Comparison of ENCODE assay signal across 18 cellular contexts in the genomic region with DNA sequence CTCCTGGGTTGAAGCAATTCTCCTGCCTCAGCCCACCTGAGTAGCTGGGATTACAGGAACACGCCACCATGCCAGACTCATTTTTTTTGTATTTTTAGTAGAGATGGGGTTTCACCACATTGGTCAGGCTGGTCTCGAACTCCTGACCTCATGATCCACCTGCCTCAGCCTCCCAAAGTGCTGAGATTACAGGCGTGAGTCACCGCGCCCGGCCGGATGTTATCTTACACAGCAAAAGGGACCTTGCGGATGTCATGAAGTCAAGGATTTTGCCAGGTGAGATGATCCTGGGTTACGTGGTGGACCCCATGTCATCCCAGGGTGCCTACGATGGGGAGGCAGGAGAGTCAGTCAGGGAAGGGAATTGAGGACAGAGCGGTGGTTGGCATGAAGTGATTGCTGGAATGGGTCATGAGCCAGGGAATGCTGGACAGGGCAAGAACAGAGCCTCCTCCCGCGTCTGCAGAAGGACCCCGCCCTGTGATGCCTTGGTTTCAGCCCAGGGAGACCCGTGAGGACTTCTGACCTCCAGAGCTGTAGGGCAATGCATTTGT. TPM values are rescaled to one million over a fixed set of nuclear protein-coding genes. Genes with fewer than 3 reads are reported as not detected.
A peak's percentile ranks its signal among the peaks of the same experiment; 100 is the strongest.
DNase-seq lines count a peak whose midpoint lies in the region; ATAC-seq and TF ChIP-seq lines count a peak whose summit lies in the region.
"Had no signal": no experiment of that assay in that cellular context is flagged by ENCODE, and none has a peak within 500 bp of the region (broad histone marks: within the 10 kb centered on the region; RNA-seq: fewer than 3 reads in every experiment).

No MANE protein-coding gene starts in this region.

- no peaks in the 10 kb centered on the region for H3K36me3 ChIP-seq in stomach

- TF ChIP-seq POLR2A in stomach (IDR thresholded peaks at IDR 0.05), result no peak

- H3K9me3 ChIP-seq in T-helper 17 cell (ENCODE audit: control insufficient read depth, low read length, poor library complexity, severe bottlenecking) (no peaks in the 10 kb centered on the region), stomach (no peaks in the 10 kb centered on the region)
- H3K9me3 ChIP-seq: A549, Caco-2 had no signal

- H3K27ac ChIP-seq in stomach, result no peak overlapping the region
- H3K27ac ChIP-seq: A549, GM23248 had no signal

- H3K36me3 Mint-ChIP-seq in T-helper 17 cell (ENCODE audit: low read depth), result peaks cover 4% of the 10 kb centered on the region
- H3K36me3 Mint-ChIP-seq in nephron progenitor cell (ENCODE audit: low read depth), result no peaks in the 10 kb centered on the region
- H3K36me3 Mint-ChIP-seq: CD8-positive, alpha-beta T cell had no signal

- H3K27ac Mint-ChIP-seq in T-helper 17 cell, result no peak overlapping the region
- H3K27ac Mint-ChIP-seq in nephron progenitor cell, result peak overlapping the region; percentile 88
- H3K27ac Mint-ChIP-seq: CD8-positive, alpha-beta T cell had no signal

- no peaks in the 10 kb centered on the region for H3K4me1 ChIP-seq in stomach
- H3K4me1 ChIP-seq: A549, Caco-2 had no signal

- WGBS in stomach, 5 donors, result 67 to 73% (median 71%) methylated on average over 15 of the region's 15 CpGs

- H3K9me3 Mint-ChIP-seq in nephron progenitor cell, result no peaks in the 10 kb centered on the region
- H3K9me3 Mint-ChIP-seq: CD8-positive, alpha-beta T cell had no signal

- ATAC-seq in T-helper 17 cell, result no peak
- no peak for ATAC-seq in stimulated activated naive CD8-positive, alpha-beta T cell treated with anti-CD3 and anti-CD28 coated beads, Interleukin-15, Interleukin-2, amounts not matched to agents 100 U/mL and 50 U/mL, for 24 hours
- ATAC-seq: A549; CD8-positive, alpha-beta T cell had no signal

- TF ChIP-seq EP300 in stomach (IDR thresholded peaks at IDR 0.05), result no peak

- peaks cover 0 to 43% (median 0%) of the 10 kb centered on the region in 3 donors for H3K27me3 ChIP-seq in stomach

- H3K4me3 Mint-ChIP-seq in T-helper 17 cell (peak overlapping the region; percentile 41), nephron progenitor cell (no peak overlapping the region)
- H3K4me3 Mint-ChIP-seq: CD8-positive, alpha-beta T cell had no signal

- H3K4me3 ChIP-seq in stomach, result no peak overlapping the region
- H3K4me3 ChIP-seq: A549, GM23248 had no signal

- H3K4me1 Mint-ChIP-seq in T-helper 17 cell (peaks cover 2% of the 10 kb centered on the region), nephron progenitor cell (peaks cover 2% of the 10 kb centered on the region)

- intact Hi-C loops in stomach (cut with DNase I; ENCODE audit: low total_unique reads), result no loop called here

- DNase-seq in T-helper 17 cell (no peak), islet precursor cell (peak; percentile 37), nephron progenitor cell (no peak), stomach (peak; percentile 4), NCI-H748 treated with DMSO at 0.1 percent for 48 hours (lab: John Stamatoyannopoulos, UW) (no peak), NCI-H2171 (lab: John Stamatoyannopoulos, UW) (no peak)
- DNase-seq in stimulated activated naive CD8-positive, alpha-beta T cell treated with anti-CD3 and anti-CD28 coated beads, Interleukin-15, Interleukin-2, amounts not matched to agents 100 U/mL and 50 U/mL, for 24 hours, result no peak
- DNase-seq: 8988T; ACHN; AML-193; C1 segment of cervical spinal cord; CD8-positive, alpha-beta T cell; DND-41; GM23248; H7; HCEC 1CT had no signal

- H3K27me3 Mint-ChIP-seq in T-helper 17 cell, result peaks cover 26% of the 10 kb centered on the region
- H3K27me3 Mint-ChIP-seq in nephron progenitor cell (ENCODE audit: low read depth, poor library complexity), result peaks cover 55% of the 10 kb centered on the region

- TF ChIP-seq CTCF in nephron progenitor cell (IDR thresholded peaks at IDR 0.05) (no peak), stomach (IDR thresholded peaks at IDR 0.05) (no peak)

RNA-seq across cellular contexts. Expression of a gene that starts 8.7 kb away (rescaled TPM):
- 10 to 100 TPM; 48.0 to 51.7 TPM for total RNA-seq in T-helper 17 cell
- total RNA-seq in stomach, result 100 to 1,000 TPM in 2 of 5 donors, 10 to 100 TPM in 3; 60.9 to 162 (median 84.3) TPM
- polyA plus RNA-seq in stomach, result 10 to 100 TPM; 13.5 to 23.4 (median 19.6) TPM

Comparison
In these comparisons a context has a peak if more than half of its experiments do, and no peak if none do; other contexts are left out.
1. DNase-seq: peak in islet precursor cell (single experiment) and stomach (single experiment); none in T-helper 17 cell (0 of 3), nephron progenitor cell (single experiment), NCI-H748 treated with DMSO at 0.1 percent for 48 hours (single experiment), NCI-H2171 (single experiment) and stimulated activated naive CD8-positive, alpha-beta T cell treated with anti-CD3 and anti-CD28 coated beads, Interleukin-15, Interleukin-2, amounts not matched to agents 100 U/mL and 50 U/mL, for 24 hours (single experiment).